26 cellular contexts compared by ENCODE assay signal in genomic region chr10:91785851-91786250, GRCh38. TPM values are rescaled to one million over a fixed set of nuclear protein-coding genes. Genes with fewer than 3 reads are reported as not detected.
DNase-seq lines count a peak whose midpoint lies in the region; FAIRE-seq and TF ChIP-seq lines count a peak whose summit lies in the region.
"Had no signal": no experiment of that assay in that cellular context is flagged by ENCODE, and none has a peak within 500 bp of the region (broad histone marks: within the 10 kb centered on the region; RNA-seq: fewer than 3 reads in every experiment).

No MANE protein-coding gene starts in this region.

- H3K18ac ChIP-seq in H1 (ENCODE audit: extremely low read depth, low read length): no peak overlapping the region

- H3K23me2 ChIP-seq in H1 (ENCODE audit: low read depth, low read length): no peaks in the 10 kb centered on the region; the same call in 1 of the 2 replicates

- DNase-seq in D721Med (ENCODE audit: insufficient read length, low spot score) (no peak), NCI-H82 (lab: John Stamatoyannopoulos, UW) (peak; percentile 38), H1 (ENCODE audit: low read depth in 1 of 2, low spot score in 2 of 2) (no peak), hepatic stellate cell (ENCODE audit: low spot score) (no peak), HEK293T (ENCODE audit: extremely low spot score) (no peak), NCI-H2029 treated with DMSO at 0.1 percent for 48 hours (lab: John Stamatoyannopoulos, UW) (no peak)
- no peak for DNase-seq in activated naive CD4-positive, alpha-beta T cell treated with anti-CD3 and anti-CD28 coated beads, Interleukin-2, amount 10 ng/mL, durations not matched to agents 7 days and 5 days
- DNase-seq: 8988T; ACHN; AML-193; BE2C; Calu3; CD4-positive, alpha-beta T cell; CD8-positive, alpha-beta memory T cell; DMS 273 treated with DMSO at 0.1 percent for 48 hours; DMS79; EL; GDM1 had no signal

- 80% methylated on average over 1 of the region's 1 CpG; no CpG with 5 or more reads in 1 of the 2 experiments for WGBS in H1 (ENCODE audit: extremely low coverage in 1 of 2, insufficient coverage in 1 of 2, insufficient read length in 1 of 2, insufficient replicate concordance in 2 of 2, low coverage in 1 of 2, low lambda C conversion rate in 2 of 2, missing lambda C conversion rate in 1 of 2), 2 experiments

- H4K91ac ChIP-seq in H1 (replicated peaks; ENCODE audit: insufficient read length, low read length): no peak overlapping the region

- H3K9ac ChIP-seq in H1 (replicated peaks in 1 of 4; ENCODE audit: extremely low read depth in 1 of 4, low read depth in 3 of 4, low read length in 3 of 4): no peak overlapping the region
- H3K9ac ChIP-seq: BLaER1 treated with 17β-estradiol and CSF1 and Interleukin-3, amounts not matched to agents 10 nM and 100 nM had no signal

- no peak overlapping the region for H3K4me2 ChIP-seq in H1 (ENCODE audit: insufficient read depth in 1 of 2, low read depth in 2 of 2, low read length in 2 of 2)
- H3K4me2 ChIP-seq: A549; BLaER1 treated with 17β-estradiol and CSF1 and Interleukin-3, amounts not matched to agents 10 nM and 100 nM; GM23338 had no signal

- no peaks in the 10 kb centered on the region for H4K20me1 ChIP-seq in H1 (replicated peaks in 1 of 2; ENCODE audit: control insufficient read depth in 1 of 2, insufficient read depth in 2 of 2, low read length in 2 of 2)
- H4K20me1 ChIP-seq: BLaER1 treated with 17β-estradiol and CSF1 and Interleukin-3, amounts not matched to agents 10 nM and 100 nM had no signal

- no peaks in the 10 kb centered on the region for H3K9me3 Mint-ChIP-seq in activated naive CD4-positive, alpha-beta T cell treated with anti-CD3 and anti-CD28 coated beads, Interleukin-2, amount 10 ng/mL, durations not matched to agents 7 days and 5 days
- H3K9me3 Mint-ChIP-seq: CD14-positive monocyte; CD4-positive, alpha-beta T cell; CD8-positive, alpha-beta memory T cell; GM23338 had no signal

- H3K14ac ChIP-seq in H1 (ENCODE audit: insufficient read length): no peak overlapping the region

- no peak overlapping the region for H3K27ac Mint-ChIP-seq in activated naive CD4-positive, alpha-beta T cell treated with anti-CD3 and anti-CD28 coated beads, Interleukin-2, amount 10 ng/mL, durations not matched to agents 7 days and 5 days
- H3K27ac Mint-ChIP-seq: CD14-positive monocyte; CD4-positive, alpha-beta T cell; CD8-positive, alpha-beta memory T cell; GM23338 had no signal

- no peaks in the 10 kb centered on the region for H3K79me2 ChIP-seq in H1 (ENCODE audit: control insufficient read depth in 1 of 2, insufficient read depth in 2 of 2, low read length in 2 of 2)

- H3K4me1 ChIP-seq in H1 (replicated peaks in 1 of 4; ENCODE audit: control insufficient read depth in 3 of 4, insufficient read depth in 4 of 4, low read length in 3 of 4): peaks cover 0 to 6% (median 4%) of the 10 kb centered on the region in 4 experiments; a peak in 5 of 7 replicates
- H3K4me1 ChIP-seq: A549; BE2C; BLaER1 treated with 17β-estradiol and CSF1 and Interleukin-3, amounts not matched to agents 10 nM and 100 nM; HAP-1 had no signal

- H2BK20ac ChIP-seq in H1 (ENCODE audit: low read length): no peak overlapping the region

- no peak overlapping the region for H2AFZ ChIP-seq in H1 (ENCODE audit: low read length)
- H2AFZ ChIP-seq: GM23338 had no signal

- no peak overlapping the region for H2BK15ac ChIP-seq in H1 (ENCODE audit: low read length)

- H3K4me1 Mint-ChIP-seq in activated naive CD4-positive, alpha-beta T cell treated with anti-CD3 and anti-CD28 coated beads, Interleukin-2, amount 10 ng/mL, durations not matched to agents 7 days and 5 days: no peaks in the 10 kb centered on the region
- H3K4me1 Mint-ChIP-seq: CD14-positive monocyte; CD8-positive, alpha-beta memory T cell had no signal

- no peak overlapping the region for H3K56ac ChIP-seq in H1 (replicated peaks; ENCODE audit: insufficient read length, low read depth, low read length)

- no peak overlapping the region for H4K5ac ChIP-seq in H1 (ENCODE audit: insufficient read length, low read depth, low read length)

- H2BK5ac ChIP-seq in H1 (ENCODE audit: low read depth, low read length): no peak overlapping the region

- no peaks in the 10 kb centered on the region for H3K36me3 ChIP-seq in H1 (ENCODE audit: control insufficient read depth in 2 of 4, insufficient read depth in 4 of 4, low read length in 3 of 4)
- H3K36me3 ChIP-seq: BE2C; BLaER1 treated with 17β-estradiol and CSF1 and Interleukin-3, amounts not matched to agents 10 nM and 100 nM; HAP-1 had no signal

- no peak overlapping the region for H3K23ac ChIP-seq in H1 (ENCODE audit: insufficient read length)

- no peak for TF ChIP-seq POLR2A in H1 (IDR thresholded peaks at IDR 0.05; ENCODE audit: control extremely low read depth in 1 of 2, low read depth in 2 of 2, low read length in 2 of 2)

- no peak for TF ChIP-seq EP300 in H1 (IDR thresholded peaks at IDR 0.05; ENCODE audit: borderline replicate concordance in 1 of 2, low read depth in 2 of 2, low read length in 2 of 2)

- TF ChIP-seq RAD21 in H1 (IDR thresholded peaks at IDR 0.05 in 1 of 2, conservative IDR thresholded peaks at IDR 0.05 in 1 of 2; ENCODE audit: low read depth in 2 of 2, low read length in 2 of 2): no peak

- no peak overlapping the region for H4K8ac ChIP-seq in H1 (ENCODE audit: extremely low read depth, insufficient read depth, low read length)

- no peak overlapping the region for H3K4me3 Mint-ChIP-seq in activated naive CD4-positive, alpha-beta T cell treated with anti-CD3 and anti-CD28 coated beads, Interleukin-2, amount 10 ng/mL, durations not matched to agents 7 days and 5 days
- H3K4me3 Mint-ChIP-seq: CD14-positive monocyte; CD4-positive, alpha-beta T cell; CD8-positive, alpha-beta memory T cell; GM23338 had no signal

- H2BK120ac ChIP-seq in H1 (replicated peaks; ENCODE audit: low read depth, low read length): no peak overlapping the region

- H3K4me3 ChIP-seq in H1 (ENCODE audit: extremely low read depth in 1 of 4, insufficient read depth in 2 of 4, low read depth in 3 of 4, low read length in 4 of 4): no peak overlapping the region
- H3K4me3 ChIP-seq: A549; BLaER1 treated with 17β-estradiol and CSF1 and Interleukin-3, amounts not matched to agents 10 nM and 100 nM; GM12878; GM23338; HAP-1 had no signal

- POLR2A ChIA-PET in H1 (lab: Charles Lee; ENCODE audit: partially characterized antibody) (no interaction called here), HEK293T (lab: Yijun Ruan, JAX) (no interaction called here)

- H3K27me3 Mint-ChIP-seq in activated naive CD4-positive, alpha-beta T cell treated with anti-CD3 and anti-CD28 coated beads, Interleukin-2, amount 10 ng/mL, durations not matched to agents 7 days and 5 days: peaks cover 5% of the 10 kb centered on the region
- H3K27me3 Mint-ChIP-seq: CD4-positive, alpha-beta T cell had no signal

- H2AK5ac ChIP-seq in H1 (ENCODE audit: low read depth, low read length): no peak overlapping the region

- H3K79me1 ChIP-seq in H1 (ENCODE audit: low read depth, low read length): no peaks in the 10 kb centered on the region

- no peak for TF ChIP-seq CTCF in D721Med (IDR thresholded peaks at IDR 0.05; ENCODE audit: insufficient read depth, missing control alignments)
- TF ChIP-seq CTCF in H1 (IDR thresholded peaks at IDR 0.05; ENCODE audit: control extremely low read depth in 1 of 3, insufficient read depth in 1 of 3, low read depth in 1 of 3, low read length in 3 of 3): no peak

- H2BK12ac ChIP-seq in H1 (ENCODE audit: low read depth, low read length): no peak overlapping the region

- FAIRE-seq in D721Med (lab: Jason Lieb, UNC) (peak; percentile 97), H1 (lab: Jason Lieb, UNC) (peak; percentile 7)
- FAIRE-seq: A549, GM12878, GM19239, H54 had no signal

- no peak overlapping the region for H3K27ac ChIP-seq in H1 (ENCODE audit: low read depth, low read length)
- H3K27ac ChIP-seq: A549; BLaER1 treated with 17β-estradiol and CSF1 and Interleukin-3, amounts not matched to agents 10 nM and 100 nM had no signal

- CTCF ChIA-PET in H1 (lab: Charles Lee; ENCODE audit: partially characterized antibody) (no interaction called here), HEK293T (lab: Yijun Ruan, JAX) (no interaction called here)
- CTCF ChIA-PET in activated naive CD4-positive, alpha-beta T cell treated with anti-CD3 and anti-CD28 coated beads, Interleukin-2, amount 10 ng/mL, durations not matched to agents 7 days and 5 days (lab: Charles Lee): no interaction called here

- no peaks in the 10 kb centered on the region for H3K36me3 Mint-ChIP-seq in activated naive CD4-positive, alpha-beta T cell treated with anti-CD3 and anti-CD28 coated beads, Interleukin-2, amount 10 ng/mL, durations not matched to agents 7 days and 5 days
- H3K36me3 Mint-ChIP-seq: CD14-positive monocyte had no signal

- H3K4ac ChIP-seq in H1 (replicated peaks; ENCODE audit: insufficient read length, low read depth, low read length): no peak overlapping the region

- H3K27me3 ChIP-seq in H1 (replicated peaks in 1 of 4; ENCODE audit: control insufficient read depth in 3 of 4, extremely low read depth in 1 of 4, insufficient read depth in 3 of 4, low read length in 3 of 4): no peaks in the 10 kb centered on the region
- H3K27me3 ChIP-seq: BE2C; BLaER1 treated with 17β-estradiol and CSF1 and Interleukin-3, amounts not matched to agents 10 nM and 100 nM had no signal

- H3K9me3 ChIP-seq in H1 (ENCODE audit: insufficient read depth in 2 of 2, low read depth in 1 of 2, low read length in 1 of 2): no peaks in the 10 kb centered on the region
- H3K9me3 ChIP-seq: A549; BE2C; BLaER1 treated with 17β-estradiol and CSF1 and Interleukin-3, amounts not matched to agents 10 nM and 100 nM; HAP-1 had no signal

TF ChIP-seq in H1, 55 proteins besides CTCF, POLR2A, EP300 and RAD21 (continues in another document):
- TF ChIP-seq NRF1 (IDR thresholded peaks at IDR 0.05; ENCODE audit: low read depth, low read length) (no peak), TEAD4 (IDR thresholded peaks at IDR 0.05; ENCODE audit: low read depth, low read length) (no peak), FOSL1 (IDR thresholded peaks at IDR 0.05; ENCODE audit: insufficient read depth, low read depth, low read length) (no peak)

TF ChIP-seq in HEK293T, 16 proteins besides CTCF, POLR2A, EP300 and RAD21 (continues in another document):
- TF ChIP-seq ZNF384 (IDR thresholded peaks at IDR 0.05) (no peak), LEF1 (IDR thresholded peaks at IDR 0.05; ENCODE audit: borderline replicate concordance) (no peak), FOXA1 (IDR thresholded peaks at IDR 0.05) (no peak)

RNA-seq across cellular contexts. Expression of gene TNKS2, which starts 12.4 kb away (rescaled TPM):
- 71.8 and 73.6 TPM in 2 replicates for total RNA-seq in H1 (2021; fragmentation: NEBNext Ultra II Directional; extraction: Animal tissue kit (Norgen Biotek cat#: 25700))
- 15.9 and 23.3 TPM in 2 replicates for polyA plus RNA-seq in H1 (2011; rRNA removed)
- 29.5 TPM for polyA plus RNA-seq in H1 (2011; cell fraction: cytosol; rRNA removed)
- polyA plus RNA-seq in H1 (2011; cell fraction: nucleus; rRNA removed): 18.5 TPM
- 24.4 to 51.4 TPM (median 34.8 TPM) in 4 replicates for polyA plus RNA-seq in H1 (2012, experiment 1 of 2)
- polyA plus RNA-seq in H1 (2012, experiment 2 of 2): 1.9 TPM
- 30.0 TPM for polyA plus RNA-seq in H1 (2013, experiment 1 of 2)
- polyA plus RNA-seq in H1 (2013, experiment 2 of 2): 33.5 TPM
- 84.8 and 117 TPM in 2 replicates for polyA minus RNA-seq in H1 (2011; rRNA and poly(A)+ RNA removed)
- polyA minus RNA-seq in H1 (2011; cell fraction: cytosol; rRNA and poly(A)+ RNA removed): 53.6 TPM
- 47.9 TPM for polyA minus RNA-seq in H1 (2011; cell fraction: nucleus; rRNA and poly(A)+ RNA removed)
